In genomic region chr13:24106429-24106828, GRCh38 we compare ENCODE assay signal across 1 cellular context.
A peak's percentile ranks its signal among the peaks of the same experiment; 100 is the strongest.
TF ChIP-seq lines count a peak whose summit lies in the region.

No MANE protein-coding gene starts in this region.

TF ChIP-seq in HepG2, 621 proteins besides CTCF, POLR2A, EP300 and RAD21 (continued from another document and continues in another):
- TF ChIP-seq FOXP4 (CRISPR knock-in tag; IDR thresholded peaks at IDR 0.05) (peak; percentile 65), ZNF292 (CRISPR knock-in tag; IDR thresholded peaks at IDR 0.05; ENCODE audit: borderline replicate concordance, low read depth) (peak; percentile 14; the same call in 1 of the 2 replicates), ATRX (CRISPR knock-in tag; IDR thresholded peaks at IDR 0.05; ENCODE audit: borderline replicate concordance) (no peak), SALL1 (CRISPR knock-in tag; IDR thresholded peaks at IDR 0.05) (peak; percentile 52), TFE3 (CRISPR knock-in tag; IDR thresholded peaks at IDR 0.05) (peak; percentile 36; the same call in 1 of the 2 replicates), ZC3H13 (CRISPR knock-in tag; IDR thresholded peaks at IDR 0.05) (no peak), GPBP1L1 (CRISPR knock-in tag; IDR thresholded peaks at IDR 0.05) (no peak), SRSF1 (optimal IDR thresholded peaks at IDR 0.05; ENCODE audit: low read depth, low read length) (no peak), ZC3H4 (CRISPR knock-in tag; IDR thresholded peaks at IDR 0.05; ENCODE audit: borderline replicate concordance) (no peak), SMC3 (IDR thresholded peaks at IDR 0.05; ENCODE audit: low read length) (peak; percentile 14; the same call in 1 of the 2 replicates), SAP130 (CRISPR knock-in tag; IDR thresholded peaks at IDR 0.05; ENCODE audit: low read depth) (peak; percentile 64), ZNF501 (CRISPR knock-in tag; IDR thresholded peaks at IDR 0.05) (no peak), ZSCAN21 (CRISPR knock-in tag; IDR thresholded peaks at IDR 0.05; ENCODE audit: borderline replicate concordance) (peak; percentile 81), MED1 (CRISPR knock-in tag; IDR thresholded peaks at IDR 0.05) (peak; percentile 35), HNRNPL (IDR thresholded peaks at IDR 0.05; ENCODE audit: low read depth, low read length) (no peak), FOSL2 (CRISPR knock-in tag; IDR thresholded peaks at IDR 0.05) (peak; percentile 65), KDM4B (CRISPR knock-in tag; IDR thresholded peaks at IDR 0.05) (peak; percentile 17; the same call in 1 of the 2 replicates), HNF1A (IDR thresholded peaks at IDR 0.05; ENCODE audit: low read depth) (no peak), HNF1A (CRISPR knock-in tag; IDR thresholded peaks at IDR 0.05; ENCODE audit: borderline replicate concordance) (peak; percentile 43; the same call in 1 of the 2 replicates), SRF (IDR thresholded peaks at IDR 0.05; ENCODE audit: low read depth, low read length) (no peak), FOXO1 (CRISPR knock-in tag; IDR thresholded peaks at IDR 0.05) (peak; percentile 82), TCF7 (IDR thresholded peaks at IDR 0.05; ENCODE audit: low read depth) (no peak), ZBTB7B (CRISPR knock-in tag; IDR thresholded peaks at IDR 0.05) (peak; percentile 40; the same call in 1 of the 2 replicates), ZNF124 (CRISPR knock-in tag; IDR thresholded peaks at IDR 0.05) (no peak), ZNF609 (CRISPR knock-in tag; IDR thresholded peaks at IDR 0.05; ENCODE audit: borderline replicate concordance) (peak; percentile 48; the same call in 1 of the 2 replicates), TFDP1 (CRISPR knock-in tag; IDR thresholded peaks at IDR 0.05; ENCODE audit: borderline replicate concordance) (no peak), PAXIP1 (CRISPR knock-in tag; conservative IDR thresholded peaks at IDR 0.05) (peak; percentile 37; the same call in 1 of the 2 replicates), ARID5B (CRISPR knock-in tag; IDR thresholded peaks at IDR 0.05) (peak; percentile 87), ZNF792 (CRISPR knock-in tag; IDR thresholded peaks at IDR 0.05) (no peak), CENPBD1 (CRISPR knock-in tag; IDR thresholded peaks at IDR 0.05; ENCODE audit: borderline replicate concordance, low read depth) (no peak), SOX6 (IDR thresholded peaks at IDR 0.05) (no peak), SOX6 (CRISPR knock-in tag; IDR thresholded peaks at IDR 0.05) (peak; percentile 80), ARNTL (CRISPR knock-in tag; IDR thresholded peaks at IDR 0.05) (peak; percentile 36; the same call in 1 of the 2 replicates)
